Comparison of ENCODE assay signal across 8 cellular contexts in the genomic region with DNA sequence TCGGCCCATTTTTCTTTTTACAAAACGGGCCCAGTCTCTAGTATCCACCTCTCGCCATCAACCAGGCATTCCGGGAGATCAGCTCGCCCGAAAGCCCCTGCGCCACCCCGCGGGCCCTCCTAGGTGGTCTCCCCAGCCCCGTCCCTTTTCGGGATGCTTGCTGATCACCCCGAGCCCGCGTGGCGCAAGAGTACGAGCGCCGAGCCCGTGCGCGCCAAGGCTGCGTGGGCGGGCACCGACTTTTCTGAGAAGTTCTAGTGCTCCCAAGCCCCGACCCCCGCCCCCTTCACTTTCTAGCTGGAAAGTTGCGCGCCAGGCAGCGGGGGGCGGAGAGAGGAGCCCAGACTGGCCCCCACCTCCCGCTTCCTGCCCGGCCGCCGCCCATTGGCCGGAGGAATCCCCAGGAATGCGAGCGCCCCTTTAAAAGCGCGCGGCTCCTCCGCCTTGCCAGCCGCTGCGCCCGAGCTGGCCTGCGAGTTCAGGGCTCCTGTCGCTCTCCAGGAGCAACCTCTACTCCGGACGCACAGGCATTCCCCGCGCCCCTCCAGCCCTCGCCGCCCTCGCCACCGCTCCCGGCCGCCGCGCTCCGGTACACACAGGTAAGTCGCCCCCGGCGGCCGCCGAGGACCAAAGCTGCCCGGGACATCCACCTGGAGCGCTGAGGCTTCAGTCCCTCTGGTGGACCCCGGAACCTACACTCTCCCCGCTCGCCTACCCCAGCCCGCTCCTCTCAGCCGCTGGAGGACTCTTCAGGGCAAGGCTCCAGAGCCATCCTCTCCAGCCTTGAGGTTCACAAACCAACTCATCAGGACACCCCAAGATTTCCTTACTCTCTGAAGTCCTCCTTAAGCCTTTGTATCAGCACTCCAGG. TPM values are rescaled to one million over a fixed set of nuclear protein-coding genes. Genes with fewer than 3 reads are reported as not detected.
DNase-seq lines count a peak whose midpoint lies in the region; ATAC-seq, FAIRE-seq and TF ChIP-seq lines count a peak whose summit lies in the region.

A gene (plus strand): TSS at position 450 of the 871 bp plus-strand sequence. CDS start 779 bp downstream, outside the sequence.

- peaks cover 27% of the 10 kb centered on the region for H3K36me3 ChIP-seq in left ventricle myocardium inferior

- POLR2A ChIA-PET in CD4-positive, alpha-beta T cell (lab: Charles Lee), result interaction anchor here (0.7 kb wide), 1 partner anchor 176 kb away, joined by 4 read pairs; no protein-coding TSS in a partner anchor
- POLR2A ChIA-PET in RWPE1 (lab: Yijun Ruan, JAX; ENCODE audit: low non-redundant PET), result interaction anchor here (1.6 kb wide), 1 partner anchor 408 kb away, joined by 9 read pairs; no protein-coding TSS in a partner anchor

- peaks cover 15% of the 10 kb centered on the region for H3K4me1 Mint-ChIP-seq in CD4-positive, alpha-beta T cell (ENCODE audit: low read depth)

- H3K4me3 Mint-ChIP-seq in CD4-positive, alpha-beta T cell, result peak within 1 kb of the TSS; percentile 77

- CTCF ChIA-PET in CD4-positive, alpha-beta T cell (lab: Charles Lee), result interaction anchor here (1.0 to 2.6 kb wide), 10 partner anchors 11 to 1140 kb away, joined by 4 to 10 read pairs (median 5); a partner anchor contains a TSS
- CTCF ChIA-PET in RWPE1 (lab: Yijun Ruan, JAX), result interaction anchor here (0.6 to 3.6 kb wide), 26 partner anchors 10 to 873 kb away, joined by 3 to 47 read pairs (median 4); no protein-coding TSS in a partner anchor

- no peak within 1 kb of the TSS for H3K27ac Mint-ChIP-seq in CD4-positive, alpha-beta T cell

- no peaks in the 10 kb centered on the region for H3K9me3 ChIP-seq in CD4-positive, alpha-beta T cell (ENCODE audit: control insufficient read depth, low read length)
- no peaks in the 10 kb centered on the region for H3K9me3 ChIP-seq in left ventricle myocardium inferior (replicated peaks)

- peak within 1 kb of the TSS; percentile 78 for H3K4me3 ChIP-seq in left ventricle myocardium inferior

- DNase-seq in CD4-positive, alpha-beta T cell, result peak in 2 of 10 experiments; percentile 3 to 13
- DNase-seq in H54 (ENCODE audit: insufficient read length, low spot score), result peak; percentile 76
- peak; percentile 93 for DNase-seq in RWPE1 (ENCODE audit: low spot score)
- peak; percentile 64 for DNase-seq in amniotic epithelial cell (ENCODE audit: low read depth)
- peak; percentile 87 for DNase-seq in left ventricle myocardium inferior
- DNase-seq in pulmonary artery endothelial cell (ENCODE audit: low read depth, low spot score), result peak; percentile 95
- no peak for DNase-seq in Kasumi-1 (lab: John Stamatoyannopoulos, UW)
- DNase-seq in RPMI8226, result no peak

- peaks cover 74% of the 10 kb centered on the region for H3K27me3 Mint-ChIP-seq in CD4-positive, alpha-beta T cell

- TF ChIP-seq CTCF in CD4-positive, alpha-beta T cell (IDR thresholded peaks at IDR 0.05), result no peak
- TF ChIP-seq CTCF in RWPE1 (conservative IDR thresholded peaks at IDR 0.05; ENCODE audit: low read depth), result no peak
- TF ChIP-seq CTCF in left ventricle myocardium inferior (IDR thresholded peaks at IDR 0.05; ENCODE audit: borderline replicate concordance), result no peak

- TF ChIP-seq POLR2A in H54 (IDR thresholded peaks at IDR 0.05; ENCODE audit: low read depth, low read length), result peak; percentile 98

- H3K4me1 ChIP-seq in left ventricle myocardium inferior, result peaks cover 70% of the 10 kb centered on the region

- H3K27ac ChIP-seq in CD4-positive, alpha-beta T cell (ENCODE audit: low read depth, low read length), result no peak within 1 kb of the TSS
- H3K27ac ChIP-seq in RWPE1 (peak within 1 kb of the TSS; percentile 95), left ventricle myocardium inferior (replicated peaks) (peak within 1 kb of the TSS; percentile 89)

- H3K36me3 Mint-ChIP-seq in CD4-positive, alpha-beta T cell (ENCODE audit: low read depth), result no peaks in the 10 kb centered on the region

- no peaks in the 10 kb centered on the region for H3K9me3 Mint-ChIP-seq in CD4-positive, alpha-beta T cell

- intact Hi-C loops in CD4-positive, alpha-beta T cell (cut with DNase I, micrococcal nuclease), result loop anchor here (2.0 to 10.0 kb wide), 6 partner anchors 176 to 1136 kb away; no protein-coding TSS in a partner anchor
- intact Hi-C loops in left ventricle myocardium inferior (cut with micrococcal nuclease), result loop anchor here (5.0 to 10.0 kb wide), 2 partner anchors 409 to 756 kb away; no protein-coding TSS in a partner anchor

- H3K27me3 ChIP-seq in CD4-positive, alpha-beta T cell (ENCODE audit: control insufficient read depth, insufficient read depth, low read length), result peaks cover 28% of the 10 kb centered on the region
- peaks cover 7% of the 10 kb centered on the region for H3K27me3 ChIP-seq in left ventricle myocardium inferior (ENCODE audit: low read depth)

- ATAC-seq in CD4-positive, alpha-beta T cell (ENCODE audit: poor library complexity), result no peak

- FAIRE-seq in H54 (lab: Jason Lieb, UNC), result no peak

RNA-seq across cellular contexts. Expression of the gene that starts here (rescaled TPM):
- 10 to 100 TPM in 1 of 2 experiments, 1 to 10 TPM in 1; 9.5 to 10.5 TPM for total RNA-seq in CD4-positive, alpha-beta T cell
- total RNA-seq in left ventricle myocardium inferior (47.4 TPM), pulmonary artery endothelial cell (5,210 and 8,327 TPM in 2 replicates)

Comparison
In these comparisons a context has a peak if more than half of its experiments do, and no peak if none do; other contexts are left out.
1. RNA of the gene that starts here (total RNA-seq): 5,210 to 8,327 TPM in pulmonary artery endothelial cell; 47.4 TPM in left ventricle myocardium inferior (single experiment) and 9.5 to 10.5 TPM in CD4-positive, alpha-beta T cell; every median in the first group is over 100 times any median in the second.
2. DNase-seq: peak in H54 (single experiment), RWPE1 (single experiment), amniotic epithelial cell (single experiment), left ventricle myocardium inferior (single experiment) and pulmonary artery endothelial cell (single experiment); none in Kasumi-1 (0 of 2) and RPMI8226 (single experiment).